In the genomic region with DNA sequence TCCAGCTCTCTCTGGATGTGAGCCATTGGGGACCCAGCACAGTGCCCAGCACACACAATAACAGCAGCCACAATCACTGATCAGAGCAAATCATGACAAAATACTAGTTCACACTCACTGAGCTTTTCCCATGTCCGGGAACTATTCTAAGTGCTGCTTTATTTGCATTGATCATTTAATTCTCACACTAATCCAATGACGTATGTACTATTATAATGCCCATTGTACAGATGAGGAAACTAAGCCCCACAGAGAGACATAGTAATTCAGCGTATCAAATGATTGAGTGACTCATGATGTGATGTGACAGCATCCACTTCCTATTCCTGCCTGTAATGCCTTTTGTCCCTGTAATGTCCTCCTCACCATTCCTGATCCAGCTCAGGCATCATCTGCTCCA, we compare ENCODE assay signal across 24 cellular contexts. TPM values are rescaled to one million over a fixed set of nuclear protein-coding genes. Genes with fewer than 3 reads are reported as not detected.
DNase-seq lines count a peak whose midpoint lies in the region; ATAC-seq, FAIRE-seq and TF ChIP-seq lines count a peak whose summit lies in the region.
"Had no signal": no experiment of that assay in that cellular context is flagged by ENCODE, and none has a peak within 500 bp of the region (broad histone marks: within the 10 kb centered on the region; RNA-seq: fewer than 3 reads in every experiment).

No MANE protein-coding gene starts in this region.

- intact Hi-C loops in K562 (cut with micrococcal nuclease) (no loop called here), spleen (cut with DNase I; ENCODE audit: low total_unique reads) (no loop called here), left ventricle myocardium inferior (cut with micrococcal nuclease) (no loop called here), A673 (cut with micrococcal nuclease; ENCODE audit: unreplicated experiment) (no loop called here)

- no peak for TF ChIP-seq POLR2A in K562 (conservative IDR thresholded peaks at IDR 0.05)
- TF ChIP-seq POLR2A in spleen (IDR thresholded peaks at IDR 0.05): no peak

- peaks cover 3% of the 10 kb centered on the region; the same call in 1 of the 2 replicates for H4K20me1 ChIP-seq in K562 (replicated peaks; ENCODE audit: control insufficient read depth, insufficient read depth, low read length)

- BruUV-seq in K562 (replicated peaks; lab: Mats Ljungman, UMichigan): no TSS peak
- no TSS peak for BruUV-seq in A673 (replicated peaks; lab: Mats Ljungman, UMichigan)

- H3K4me1 ChIP-seq in HEK293 (ENCODE audit: control insufficient read depth, insufficient read depth, low read length): no peaks in the 10 kb centered on the region
- H3K4me1 ChIP-seq in K562 (replicated peaks in 1 of 2; ENCODE audit: control insufficient read depth in 2 of 2, insufficient read depth in 2 of 2, low read length in 2 of 2): peaks cover 0 to 6% of the 10 kb centered on the region in 2 experiments; a peak in 1 of 5 replicates
- peaks cover 0 to 25% of the 10 kb centered on the region in 2 donors for H3K4me1 ChIP-seq in esophagus (ENCODE audit: control insufficient read depth in 2 of 2, insufficient read depth in 2 of 2, low read length in 1 of 2)
- peaks cover 0 to 22% (median 0%) of the 10 kb centered on the region in 6 donors for H3K4me1 ChIP-seq in spleen
- peaks cover 10% of the 10 kb centered on the region for H3K4me1 ChIP-seq in left ventricle myocardium inferior
- H3K4me1 ChIP-seq in A673 (ENCODE audit: insufficient read depth, low read length, poor library complexity, severe bottlenecking): no peaks in the 10 kb centered on the region
- H3K4me1 ChIP-seq: BE2C, Caco-2, HAP-1 had no signal

- no peak overlapping the region for H3K4me2 ChIP-seq in K562 (ENCODE audit: insufficient read depth, low read length)
- H3K4me2 ChIP-seq: KMS-11 had no signal

- FAIRE-seq in K562 (lab: Jason Lieb, UNC): no peak
- FAIRE-seq: D721Med had no signal

- CTCF ChIA-PET in HEK293 (lab: Yijun Ruan, JAX): interaction anchor here (0.6 to 1.0 kb wide), 2 partner anchors 29 to 48 kb away, joined by 3 read pairs; no protein-coding TSS in a partner anchor
- CTCF ChIA-PET in K562 (lab: Yijun Ruan, JAX; ENCODE audit: low intra/inter-chr PET ratio): no interaction called here
- CTCF ChIA-PET in A673 (lab: Charles Lee): no interaction called here

- H3K9me1 ChIP-seq in K562 (ENCODE audit: control insufficient read depth, insufficient read depth, low read length): no peaks in the 10 kb centered on the region

- no peak for TF ChIP-seq EP300 in K562 (IDR thresholded peaks at IDR 0.05; ENCODE audit: low read length)

- H3K9me3 ChIP-seq in HEK293 (ENCODE audit: control insufficient read depth, insufficient read depth, low read depth, low read length) (no peaks in the 10 kb centered on the region), K562 (replicated peaks; ENCODE audit: control insufficient read depth, insufficient read depth, low read depth, low read length) (no peaks in the 10 kb centered on the region), esophagus (ENCODE audit: control insufficient read depth in 2 of 2, insufficient read depth in 1 of 2, low read depth in 1 of 2, low read length in 1 of 2) (peaks cover 0 to 2% of the 10 kb centered on the region in 2 donors), spleen (no peaks in the 10 kb centered on the region), left ventricle myocardium inferior (replicated peaks) (no peaks in the 10 kb centered on the region), A673 (ENCODE audit: low read depth, low read length, poor library complexity, severe bottlenecking) (no peaks in the 10 kb centered on the region)
- H3K9me3 ChIP-seq: BE2C, Caco-2, HAP-1 had no signal

- no peak overlapping the region for H2AFZ ChIP-seq in K562 (ENCODE audit: low read depth, low read length)
- H2AFZ ChIP-seq: GM23248 had no signal

- H3K4me3 ChIP-seq in HEK293 (ENCODE audit: low read depth, low read length): no peak overlapping the region
- no peak overlapping the region for H3K4me3 ChIP-seq in K562
- H3K4me3 ChIP-seq in esophagus (ENCODE audit: low read depth in 1 of 2, low read length in 2 of 2): peak overlapping the region; percentile 5 to 18
- peak overlapping the region in 1 of 8 donors; percentile 65 for H3K4me3 ChIP-seq in spleen
- H3K4me3 ChIP-seq in left ventricle myocardium inferior: no peak overlapping the region
- no peak overlapping the region for H3K4me3 ChIP-seq in A673 (ENCODE audit: low read depth, low read length, poor library complexity, severe bottlenecking)
- H3K4me3 ChIP-seq: GM23248, HAP-1 had no signal

- H3K27ac Mint-ChIP-seq in T-helper 2 cell treated with Interferon-gamma antibody and Interleukin-4, amounts not matched to agents 5 μg/mL and 100 μg/mL, for 36 hours: no peak overlapping the region
- H3K27ac Mint-ChIP-seq: CD4-positive, alpha-beta T cell; HFFc6 had no signal

- ATAC-seq in K562 (no peak), HG02798 (IDR thresholded peaks at IDR 0.05; ENCODE audit: poor library complexity, unreplicated experiment) (no peak)

- H3K36me3 ChIP-seq in HEK293 (ENCODE audit: control insufficient read depth in 2 of 2, insufficient read depth in 1 of 2, low read length in 2 of 2) (no peaks in the 10 kb centered on the region), K562 (ENCODE audit: control insufficient read depth, insufficient read depth, low read length) (no peaks in the 10 kb centered on the region), esophagus (ENCODE audit: control insufficient read depth in 2 of 2, insufficient read depth in 2 of 2, low read length in 1 of 2) (no peaks in the 10 kb centered on the region), spleen (no peaks in the 10 kb centered on the region), left ventricle myocardium inferior (no peaks in the 10 kb centered on the region), A673 (ENCODE audit: insufficient read depth, low read length, poor library complexity, severe bottlenecking) (no peaks in the 10 kb centered on the region)
- H3K36me3 ChIP-seq: BE2C, HAP-1 had no signal

- H3K27me3 ChIP-seq in K562 (ENCODE audit: control insufficient read depth in 2 of 2, insufficient read depth in 2 of 2, low read length in 2 of 2) (peaks cover 18 to 52% of the 10 kb centered on the region in 2 experiments; a peak in 4 of 5 replicates), esophagus (ENCODE audit: control insufficient read depth in 1 of 2, insufficient read depth in 2 of 2, low read length in 2 of 2) (no peaks in the 10 kb centered on the region), spleen (replicated peaks in 1 of 7) (peaks cover 0 to 64% (median 0%) of the 10 kb centered on the region in 7 donors), left ventricle myocardium inferior (ENCODE audit: low read depth) (peaks cover 25% of the 10 kb centered on the region), A673 (replicated peaks; ENCODE audit: insufficient read depth, low read depth, low read length, poor library complexity) (peaks cover 73% of the 10 kb centered on the region)

- H3K36me3 Mint-ChIP-seq in T-helper 2 cell treated with Interferon-gamma antibody and Interleukin-4, amounts not matched to agents 5 μg/mL and 100 μg/mL, for 36 hours (ENCODE audit: low read depth): no peaks in the 10 kb centered on the region

- no peak overlapping the region for H3K9ac ChIP-seq in K562 (ENCODE audit: insufficient read depth in 1 of 2, low read depth in 2 of 2, low read length in 2 of 2)
- H3K9ac ChIP-seq: GM23248, KMS-11 had no signal

- H3K27ac ChIP-seq in HEK293 (ENCODE audit: extremely low read depth, low read depth, low read length): no peak overlapping the region
- H3K27ac ChIP-seq in K562 (ENCODE audit: extremely low read depth, low read depth, low read length): no peak overlapping the region
- H3K27ac ChIP-seq in esophagus (ENCODE audit: low read depth in 2 of 2, low read length in 1 of 2): peak overlapping the region; percentile 65 to 90
- H3K27ac ChIP-seq in spleen: peak overlapping the region in 7 of 8 donors; percentile 20 to 95 (median 86)
- no peak overlapping the region for H3K27ac ChIP-seq in left ventricle myocardium inferior (replicated peaks)
- H3K27ac ChIP-seq in A673 (ENCODE audit: low read depth, low read length, poor library complexity, severe bottlenecking): no peak overlapping the region
- H3K27ac ChIP-seq: GM23248, KMS-11 had no signal

- in situ Hi-C loops in K562 (cut with MboI): no loop called here

- no peaks in the 10 kb centered on the region for H3K79me2 ChIP-seq in K562 (ENCODE audit: control insufficient read depth, insufficient read depth, low read length)

- DNase-seq in K562 (ENCODE audit: extremely low read depth in 1 of 4, low spot score in 3 of 4) (no peak), spleen (no peak), left ventricle myocardium inferior (no peak), A673 (ENCODE audit: low spot score) (no peak)
- DNase-seq in T-helper 2 cell treated with Interferon-gamma antibody and Interleukin-4, amounts not matched to agents 5 μg/mL and 100 μg/mL, for 36 hours (ENCODE audit: low spot score): no peak
- DNase-seq: ACHN; BE2C; C1 segment of cervical spinal cord; Caco-2; CD4-positive, alpha-beta T cell; DMS153; DMS79; GDM1; GM23248; HFFc6 had no signal

- WGBS in K562 (ENCODE audit: insufficient coverage, low coverage, missing lambda C conversion rate): 2% methylated on average over 3 of the region's 3 CpGs
- WGBS in esophagus, 2 donors: 57 to 63% methylated on average over 3 of the region's 3 CpGs
- 67 to 92% (median 81%) methylated on average over 3 of the region's 3 CpGs for WGBS in spleen, 5 donors

- H3K9me3 Mint-ChIP-seq in T-helper 2 cell treated with Interferon-gamma antibody and Interleukin-4, amounts not matched to agents 5 μg/mL and 100 μg/mL, for 36 hours: no peaks in the 10 kb centered on the region
- H3K9me3 Mint-ChIP-seq: CD4-positive, alpha-beta T cell; HFFc6 had no signal

- H3K27me3 Mint-ChIP-seq in T-helper 2 cell treated with Interferon-gamma antibody and Interleukin-4, amounts not matched to agents 5 μg/mL and 100 μg/mL, for 36 hours (ENCODE audit: low read depth): no peaks in the 10 kb centered on the region

- H3K4me3 Mint-ChIP-seq in T-helper 2 cell treated with Interferon-gamma antibody and Interleukin-4, amounts not matched to agents 5 μg/mL and 100 μg/mL, for 36 hours: no peak overlapping the region
- H3K4me3 Mint-ChIP-seq: CD4-positive, alpha-beta T cell; HFFc6 had no signal

- no peaks in the 10 kb centered on the region for H3K4me1 Mint-ChIP-seq in T-helper 2 cell treated with Interferon-gamma antibody and Interleukin-4, amounts not matched to agents 5 μg/mL and 100 μg/mL, for 36 hours (ENCODE audit: low read depth)

- no peak for TF ChIP-seq CTCF in HEK293 (tag by site-specific recombination; IDR thresholded peaks at IDR 0.05)
- no peak for TF ChIP-seq CTCF in K562 (IDR thresholded peaks at IDR 0.05 in 2 of 3, conservative IDR thresholded peaks at IDR 0.05 in 1 of 3; ENCODE audit: insufficient read depth in 2 of 3, low read depth in 1 of 3, low read length in 3 of 3)
- TF ChIP-seq CTCF in spleen (IDR thresholded peaks at IDR 0.05 in 8 of 11, conservative IDR thresholded peaks at IDR 0.05 in 3 of 11): no peak
- TF ChIP-seq CTCF in left ventricle myocardium inferior (IDR thresholded peaks at IDR 0.05; ENCODE audit: borderline replicate concordance): no peak
- TF ChIP-seq CTCF in A673 (conservative IDR thresholded peaks at IDR 0.05; ENCODE audit: low read depth, low read length): no peak

- POLR2A ChIA-PET in HEK293 (lab: Yijun Ruan, JAX): no interaction called here
- POLR2A ChIA-PET in K562 (lab: Yijun Ruan, JAX): interaction anchor here (0.8 kb wide), 1 partner anchor 35 kb away, joined by 3 read pairs; the partner anchor contains the start of gene S100A9
- POLR2A ChIA-PET in A673 (lab: Charles Lee; ENCODE audit: low non-redundant PET): no interaction called here

- TF ChIP-seq RAD21 in K562 (CRISPR knock-in tag; conservative IDR thresholded peaks at IDR 0.05 in 1 of 2, IDR thresholded peaks at IDR 0.05 in 1 of 2): no peak

RNA-seq across cellular contexts. Expression of gene S100A8, which starts 1.9 kb away (rescaled TPM):
- total RNA-seq in K562 (2011; cell fraction: chromatin; rRNA removed; ENCODE audit: low replicate concordance): not detected in 2 replicates
- total RNA-seq in K562 (2011; cell fraction: nucleolus; rRNA removed): not detected in 2 replicates
- not detected in 2 replicates for total RNA-seq in K562 (2011; cell fraction: nucleoplasm; rRNA removed)
- total RNA-seq in K562 (2014; rRNA removed): not detected in 2 replicates
- total RNA-seq in K562 (2014; rRNA removed; fragmentation: Illumina TruSeq; extraction: Trizol): not detected in 2 replicates
- total RNA-seq in K562 (2015; rRNA removed; fragmentation: Illumina TruSeq; extraction: Trizol): not detected in 2 replicates
- 0.42 and 0.60 TPM in 2 replicates for total RNA-seq in K562 (2021)
- polyA plus RNA-seq in K562 (2011; rRNA removed): not detected in 2 replicates
- not detected in 2 replicates for polyA plus RNA-seq in K562 (2011; cell fraction: cytosol; rRNA removed)
- not detected in 2 replicates for polyA plus RNA-seq in K562 (2011; cell fraction: nucleus; rRNA removed)
- polyA plus RNA-seq in K562 (2012): not detected in 2 replicates
- polyA plus RNA-seq in K562 (2014; fragmentation: Illumina TruSeq; extraction: Trizol): not detected in 2 replicates
- polyA plus RNA-seq in K562 (2014; fragmentation: Nextera tagmentation; extraction: Ambion mirVana): under 1 TPM in 1 of 2 experiments, not detected in 1; 0.15 TPM
- polyA plus RNA-seq in K562 (2014; rRNA removed): not detected in 2 replicates
- polyA minus RNA-seq in K562 (2011; rRNA and poly(A)+ RNA removed): not detected in 2 replicates
- not detected in 2 replicates for polyA minus RNA-seq in K562 (2011; cell fraction: cytosol; rRNA and poly(A)+ RNA removed)
- not detected in 2 replicates for polyA minus RNA-seq in K562 (2011; cell fraction: nucleus; rRNA and poly(A)+ RNA removed)
- over 10,000 TPM; 44,360 to 65,887 TPM for polyA plus RNA-seq in esophagus
- 1,000 to 10,000 TPM in 6 of 7 donors, 100 to 1,000 TPM in 1; 983 to 7,676 (median 1,629) TPM for total RNA-seq in spleen
- polyA plus RNA-seq in spleen: 1,000 to 10,000 TPM in 2 of 3 donors, 100 to 1,000 TPM in 1; 756 to 2,335 (median 1,287) TPM
- 26.6 TPM for total RNA-seq in left ventricle myocardium inferior
- total RNA-seq in A673 (2021): not detected in 2 replicates
- total RNA-seq: A172, Caco-2, Daoy, GM23248, H4, HFFc6 had no signal
- polyA plus RNA-seq: GM23248 had no signal

RNA-seq across cellular contexts. Expression of gene S100A12, which starts 17.4 kb away (rescaled TPM):
- total RNA-seq in K562 (2011; cell fraction: chromatin; rRNA removed; ENCODE audit: low replicate concordance): not detected in 2 replicates
- not detected in 2 replicates for total RNA-seq in K562 (2011; cell fraction: nucleolus; rRNA removed)
- total RNA-seq in K562 (2011; cell fraction: nucleoplasm; rRNA removed): not detected in 2 replicates
- not detected in 2 replicates for total RNA-seq in K562 (2014; rRNA removed)
- not detected in 2 replicates for total RNA-seq in K562 (2014; rRNA removed; fragmentation: Illumina TruSeq; extraction: Trizol)
- total RNA-seq in K562 (2015; rRNA removed; fragmentation: Illumina TruSeq; extraction: Trizol): not detected in 2 replicates
- not detected in 2 replicates for total RNA-seq in K562 (2021)
- polyA plus RNA-seq in K562 (2011; rRNA removed): not detected in 2 replicates
- polyA plus RNA-seq in K562 (2011; cell fraction: cytosol; rRNA removed): not detected in 2 replicates
- not detected in 2 replicates for polyA plus RNA-seq in K562 (2011; cell fraction: nucleus; rRNA removed)
- not detected in 2 replicates for polyA plus RNA-seq in K562 (2012)
- polyA plus RNA-seq in K562 (2014; fragmentation: Illumina TruSeq; extraction: Trizol): not detected in 2 replicates
- polyA plus RNA-seq in K562 (2014; fragmentation: Nextera tagmentation; extraction: Ambion mirVana): not detected
- not detected in 2 replicates for polyA plus RNA-seq in K562 (2014; rRNA removed)
- polyA minus RNA-seq in K562 (2011; rRNA and poly(A)+ RNA removed): not detected in 2 replicates
- polyA minus RNA-seq in K562 (2011; cell fraction: cytosol; rRNA and poly(A)+ RNA removed): not detected in 2 replicates
- polyA minus RNA-seq in K562 (2011; cell fraction: nucleus; rRNA and poly(A)+ RNA removed): not detected in 2 replicates
- 100 to 1,000 TPM in 1 of 2 donors, 10 to 100 TPM in 1; 67.2 to 222 TPM for polyA plus RNA-seq in esophagus
- total RNA-seq in spleen: 1,000 to 10,000 TPM in 1 of 7 donors, 100 to 1,000 TPM in 6; 138 to 1,354 (median 270) TPM
- polyA plus RNA-seq in spleen: 100 to 1,000 TPM; 126 to 567 (median 139) TPM
- total RNA-seq in left ventricle myocardium inferior: 2.3 TPM
- not detected in 2 replicates for total RNA-seq in A673 (2021)
- total RNA-seq: A172, Caco-2, Daoy, GM23248, H4, HFFc6 had no signal
- polyA plus RNA-seq: GM23248 had no signal

RNA-seq across cellular contexts. Expression of gene S100A7A, which starts 23.5 kb away (rescaled TPM):
- not detected in 2 replicates for total RNA-seq in K562 (2011; cell fraction: chromatin; rRNA removed; ENCODE audit: low replicate concordance)
- not detected in 2 replicates for total RNA-seq in K562 (2011; cell fraction: nucleolus; rRNA removed)
- not detected in 2 replicates for total RNA-seq in K562 (2011; cell fraction: nucleoplasm; rRNA removed)
- not detected in 2 replicates for total RNA-seq in K562 (2014; rRNA removed)
- not detected in 2 replicates for total RNA-seq in K562 (2014; rRNA removed; fragmentation: Illumina TruSeq; extraction: Trizol)
- total RNA-seq in K562 (2015; rRNA removed; fragmentation: Illumina TruSeq; extraction: Trizol): not detected in 2 replicates
- total RNA-seq in K562 (2021): not detected in 2 replicates
- polyA plus RNA-seq in K562 (2011; rRNA removed): not detected in 2 replicates
- not detected in 2 replicates for polyA plus RNA-seq in K562 (2011; cell fraction: cytosol; rRNA removed)
- polyA plus RNA-seq in K562 (2011; cell fraction: nucleus; rRNA removed): not detected in 2 replicates
- polyA plus RNA-seq in K562 (2012): 0.03 TPM in 1 of 2 replicates, not detected in the other
- not detected in 2 replicates for polyA plus RNA-seq in K562 (2014; fragmentation: Illumina TruSeq; extraction: Trizol)
- not detected for polyA plus RNA-seq in K562 (2014; fragmentation: Nextera tagmentation; extraction: Ambion mirVana)
- polyA plus RNA-seq in K562 (2014; rRNA removed): not detected in 2 replicates
- not detected in 2 replicates for polyA minus RNA-seq in K562 (2011; rRNA and poly(A)+ RNA removed)
- polyA minus RNA-seq in K562 (2011; cell fraction: cytosol; rRNA and poly(A)+ RNA removed): not detected in 2 replicates
- polyA minus RNA-seq in K562 (2011; cell fraction: nucleus; rRNA and poly(A)+ RNA removed): not detected in 2 replicates
- 1 to 10 TPM in 1 of 2 donors, under 1 TPM in 1; 0.02 to 1.3 TPM for polyA plus RNA-seq in esophagus
- total RNA-seq in spleen: not detected
- polyA plus RNA-seq in spleen: not detected
- not detected for total RNA-seq in left ventricle myocardium inferior
- not detected in 2 replicates for total RNA-seq in A673 (2021)
- total RNA-seq: A172; Caco-2; CD4-positive, alpha-beta T cell; Daoy; GM23248; H4; HFFc6 had no signal
- polyA plus RNA-seq: GM23248 had no signal

RNA-seq across cellular contexts. Expression of gene S100A9, which starts 35.2 kb away (rescaled TPM):
- total RNA-seq in K562 (2011; cell fraction: chromatin; rRNA removed; ENCODE audit: low replicate concordance): not detected in 2 replicates
- not detected in 2 replicates for total RNA-seq in K562 (2011; cell fraction: nucleolus; rRNA removed)
- total RNA-seq in K562 (2011; cell fraction: nucleoplasm; rRNA removed): not detected in 2 replicates
- not detected in 2 replicates for total RNA-seq in K562 (2014; rRNA removed)
- not detected in 2 replicates for total RNA-seq in K562 (2014; rRNA removed; fragmentation: Illumina TruSeq; extraction: Trizol)
- total RNA-seq in K562 (2015; rRNA removed; fragmentation: Illumina TruSeq; extraction: Trizol): not detected in 2 replicates
- 0.34 and 0.80 TPM in 2 replicates for total RNA-seq in K562 (2021)
- polyA plus RNA-seq in K562 (2011; rRNA removed): not detected in 2 replicates
- polyA plus RNA-seq in K562 (2011; cell fraction: cytosol; rRNA removed): not detected in 2 replicates
- polyA plus RNA-seq in K562 (2011; cell fraction: nucleus; rRNA removed): not detected in 2 replicates
- polyA plus RNA-seq in K562 (2012): not detected in 2 replicates
- polyA plus RNA-seq in K562 (2014; fragmentation: Illumina TruSeq; extraction: Trizol): not detected in 2 replicates
- not detected for polyA plus RNA-seq in K562 (2014; fragmentation: Nextera tagmentation; extraction: Ambion mirVana)
- not detected in 2 replicates for polyA plus RNA-seq in K562 (2014; rRNA removed)
- polyA minus RNA-seq in K562 (2011; rRNA and poly(A)+ RNA removed): not detected in 2 replicates
- polyA minus RNA-seq in K562 (2011; cell fraction: cytosol; rRNA and poly(A)+ RNA removed): not detected in 2 replicates
- not detected in 2 replicates for polyA minus RNA-seq in K562 (2011; cell fraction: nucleus; rRNA and poly(A)+ RNA removed)
- polyA plus RNA-seq in esophagus: over 10,000 TPM; 47,233 to 60,368 TPM
- total RNA-seq in spleen: 1,000 to 10,000 TPM in 6 of 7 donors, 100 to 1,000 TPM in 1; 961 to 6,984 (median 2,755) TPM
- polyA plus RNA-seq in spleen: 1,000 to 10,000 TPM in 2 of 3 donors, 100 to 1,000 TPM in 1; 947 to 4,509 (median 1,446) TPM
- 62.2 TPM for total RNA-seq in left ventricle myocardium inferior
- not detected in 2 replicates for total RNA-seq in A673 (2021)
- total RNA-seq: A172, Caco-2, Daoy, GM23248, H4, HFFc6 had no signal
- polyA plus RNA-seq: GM23248 had no signal

RNA-seq across cellular contexts. Expression of gene PGLYRP4, which starts 44.2 kb away (rescaled TPM):
- 0.23 and 0.37 TPM in 2 replicates for total RNA-seq in K562 (2011; cell fraction: chromatin; rRNA removed; ENCODE audit: low replicate concordance)
- total RNA-seq in K562 (2011; cell fraction: nucleolus; rRNA removed): not detected in 2 replicates
- not detected in 2 replicates for total RNA-seq in K562 (2011; cell fraction: nucleoplasm; rRNA removed)
- total RNA-seq in K562 (2014; rRNA removed) (not detected in 2 replicates), K562 (2014; rRNA removed; fragmentation: Illumina TruSeq; extraction: Trizol) (not detected in 2 replicates), K562 (2015; rRNA removed; fragmentation: Illumina TruSeq; extraction: Trizol) (not detected in 2 replicates), K562 (2021) (0.13 and 0.22 TPM in 2 replicates), spleen (not detected), left ventricle myocardium inferior (not detected), A673 (2021) (not detected in 2 replicates)
- polyA plus RNA-seq in K562 (2011; rRNA removed) (0.06 and 0.08 TPM in 2 replicates), K562 (2014; fragmentation: Illumina TruSeq; extraction: Trizol) (0.07 TPM in 1 of 2 replicates, not detected in the other), K562 (2014; fragmentation: Nextera tagmentation; extraction: Ambion mirVana) (under 1 TPM in 1 of 2 experiments, not detected in 1; 0.11 TPM), K562 (2014; rRNA removed) (not detected in 2 replicates), esophagus (1 to 10 TPM; 3.1 to 3.3 TPM), spleen (under 1 TPM in 1 of 3 donors, not detected in 2; 0.18 TPM)
- 0.12 and 0.16 TPM in 2 replicates for polyA plus RNA-seq in K562 (2011; cell fraction: cytosol; rRNA removed)
- polyA plus RNA-seq in K562 (2011; cell fraction: nucleus; rRNA removed): 0.22 and 0.55 TPM in 2 replicates
- polyA plus RNA-seq in K562 (2012): 0.04 and 0.65 TPM in 2 replicates
- polyA minus RNA-seq in K562 (2011; rRNA and poly(A)+ RNA removed): not detected in 2 replicates
- not detected in 2 replicates for polyA minus RNA-seq in K562 (2011; cell fraction: cytosol; rRNA and poly(A)+ RNA removed)
- polyA minus RNA-seq in K562 (2011; cell fraction: nucleus; rRNA and poly(A)+ RNA removed): 0.11 and 0.27 TPM in 2 replicates
- total RNA-seq: A172; Caco-2; CD4-positive, alpha-beta T cell; Daoy; GM23248; H4; HFFc6 had no signal
- polyA plus RNA-seq: GM23248 had no signal

Comparison
In these comparisons a context has a peak if more than half of its experiments do, and no peak if none do; other contexts are left out.
1. H3K27ac ChIP-seq: peak in esophagus (2 of 2) and spleen (7 of 8); none in HEK293 (single experiment), K562 (single experiment), left ventricle myocardium inferior (single experiment) and A673 (single experiment).
2. H3K4me3 ChIP-seq: peak in esophagus (2 of 2); none in HEK293 (single experiment), K562 (single experiment), left ventricle myocardium inferior (single experiment) and A673 (single experiment).
3. RNA of gene S100A8, which starts 1.9 kb away (total RNA-seq): 983 to 7,676 TPM in spleen; 26.6 TPM in left ventricle myocardium inferior (single experiment), 0.42 to 0.60 TPM in K562 and not detected in A673; every median in the first group is over 10 times any median in the second.
4. RNA of gene S100A12, which starts 17.4 kb away (total RNA-seq): 138 to 1,354 TPM in spleen; 2.3 TPM in left ventricle myocardium inferior (single experiment), not detected in K562 and not detected in A673; every median in the first group is over 10 times any median in the second.
5. Of the 44 proteins assayed by ChIP-seq in both K562 and HEK293: peak only in K562: none; only in HEK293: ATF2; in both: none; in neither: 43.